In the genomic region with DNA sequence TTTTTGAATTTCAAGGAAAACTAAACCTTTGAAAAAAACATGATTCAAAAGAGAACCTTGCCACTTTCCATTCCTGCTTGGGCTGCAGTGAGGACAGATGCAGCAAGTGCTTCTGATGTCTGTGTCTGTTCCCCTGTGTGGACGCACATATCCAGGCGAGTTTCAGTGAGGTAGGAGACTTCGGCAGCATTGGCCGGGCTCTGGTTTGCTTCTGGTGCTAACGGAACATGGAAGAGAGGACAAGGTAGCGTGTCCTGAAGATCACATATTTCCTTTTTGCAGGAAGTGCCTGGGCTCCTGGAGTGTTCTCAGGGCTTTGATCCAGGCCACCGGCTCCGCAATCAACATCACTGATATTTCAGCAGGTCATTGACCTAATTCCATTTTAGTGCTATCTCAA, we compare ENCODE assay signal across 1 cellular context.
TF ChIP-seq lines count a peak whose summit lies in the region.

No MANE protein-coding gene starts in this region.

TF ChIP-seq in GM12878, 131 proteins besides CTCF, POLR2A, EP300 and RAD21:
- TF ChIP-seq BMI1 (IDR thresholded peaks at IDR 0.05; ENCODE audit: borderline replicate concordance), result no peak
